In the genomic region with DNA sequence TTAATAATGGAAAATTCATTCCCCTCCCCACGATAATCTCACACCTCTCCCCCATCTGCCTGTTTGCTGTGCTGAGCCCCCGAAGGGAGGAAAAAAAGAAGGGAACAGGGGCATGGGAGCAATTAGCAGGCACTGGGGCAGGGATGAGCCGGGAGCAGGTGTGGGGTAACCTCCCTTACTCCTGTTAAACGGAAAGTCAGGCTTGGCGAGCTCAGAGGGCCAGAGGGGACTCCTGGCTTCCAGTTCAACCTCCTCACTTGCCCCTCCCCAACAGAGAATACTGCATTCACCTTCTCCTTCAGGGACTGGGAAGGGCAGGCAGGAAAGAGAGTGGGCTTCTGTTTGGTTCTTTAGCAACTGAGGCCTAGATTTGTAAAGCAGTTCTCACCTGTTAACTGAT, we compare ENCODE assay signal across 1 cellular context.
TF ChIP-seq lines count a peak whose summit lies in the region.

No MANE protein-coding gene starts in this region.

TF ChIP-seq in WTC11, 78 proteins besides CTCF, POLR2A, EP300 and RAD21 (continued from another document):
- TF ChIP-seq, protein P1, sequence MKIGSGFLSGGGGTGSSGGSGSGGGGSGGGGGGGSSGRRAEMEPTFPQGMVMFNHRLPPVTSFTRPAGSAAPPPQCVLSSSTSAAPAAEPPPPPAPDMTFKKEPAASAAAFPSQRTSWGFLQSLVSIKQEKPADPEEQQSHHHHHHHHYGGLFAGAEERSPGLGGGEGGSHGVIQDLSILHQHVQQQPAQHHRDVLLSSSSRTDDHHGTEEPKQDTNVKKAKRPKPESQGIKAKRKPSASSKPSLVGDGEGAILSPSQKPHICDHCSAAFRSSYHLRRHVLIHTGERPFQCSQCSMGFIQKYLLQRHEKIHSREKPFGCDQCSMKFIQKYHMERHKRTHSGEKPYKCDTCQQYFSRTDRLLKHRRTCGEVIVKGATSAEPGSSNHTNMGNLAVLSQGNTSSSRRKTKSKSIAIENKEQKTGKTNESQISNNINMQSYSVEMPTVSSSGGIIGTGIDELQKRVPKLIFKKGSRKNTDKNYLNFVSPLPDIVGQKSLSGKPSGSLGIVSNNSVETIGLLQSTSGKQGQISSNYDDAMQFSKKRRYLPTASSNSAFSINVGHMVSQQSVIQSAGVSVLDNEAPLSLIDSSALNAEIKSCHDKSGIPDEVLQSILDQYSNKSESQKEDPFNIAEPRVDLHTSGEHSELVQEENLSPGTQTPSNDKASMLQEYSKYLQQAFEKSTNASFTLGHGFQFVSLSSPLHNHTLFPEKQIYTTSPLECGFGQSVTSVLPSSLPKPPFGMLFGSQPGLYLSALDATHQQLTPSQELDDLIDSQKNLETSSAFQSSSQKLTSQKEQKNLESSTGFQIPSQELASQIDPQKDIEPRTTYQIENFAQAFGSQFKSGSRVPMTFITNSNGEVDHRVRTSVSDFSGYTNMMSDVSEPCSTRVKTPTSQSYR (CRISPR knock-in tag; IDR thresholded peaks at IDR 0.05), result no peak
- TF ChIP-seq PRRX2 (CRISPR knock-in tag; IDR thresholded peaks at IDR 0.05) (no peak), ETV6 (CRISPR knock-in tag; IDR thresholded peaks at IDR 0.05) (no peak), NFYB (CRISPR knock-in tag; conservative IDR thresholded peaks at IDR 0.05; ENCODE audit: low read depth) (no peak)
